In the genomic region with DNA sequence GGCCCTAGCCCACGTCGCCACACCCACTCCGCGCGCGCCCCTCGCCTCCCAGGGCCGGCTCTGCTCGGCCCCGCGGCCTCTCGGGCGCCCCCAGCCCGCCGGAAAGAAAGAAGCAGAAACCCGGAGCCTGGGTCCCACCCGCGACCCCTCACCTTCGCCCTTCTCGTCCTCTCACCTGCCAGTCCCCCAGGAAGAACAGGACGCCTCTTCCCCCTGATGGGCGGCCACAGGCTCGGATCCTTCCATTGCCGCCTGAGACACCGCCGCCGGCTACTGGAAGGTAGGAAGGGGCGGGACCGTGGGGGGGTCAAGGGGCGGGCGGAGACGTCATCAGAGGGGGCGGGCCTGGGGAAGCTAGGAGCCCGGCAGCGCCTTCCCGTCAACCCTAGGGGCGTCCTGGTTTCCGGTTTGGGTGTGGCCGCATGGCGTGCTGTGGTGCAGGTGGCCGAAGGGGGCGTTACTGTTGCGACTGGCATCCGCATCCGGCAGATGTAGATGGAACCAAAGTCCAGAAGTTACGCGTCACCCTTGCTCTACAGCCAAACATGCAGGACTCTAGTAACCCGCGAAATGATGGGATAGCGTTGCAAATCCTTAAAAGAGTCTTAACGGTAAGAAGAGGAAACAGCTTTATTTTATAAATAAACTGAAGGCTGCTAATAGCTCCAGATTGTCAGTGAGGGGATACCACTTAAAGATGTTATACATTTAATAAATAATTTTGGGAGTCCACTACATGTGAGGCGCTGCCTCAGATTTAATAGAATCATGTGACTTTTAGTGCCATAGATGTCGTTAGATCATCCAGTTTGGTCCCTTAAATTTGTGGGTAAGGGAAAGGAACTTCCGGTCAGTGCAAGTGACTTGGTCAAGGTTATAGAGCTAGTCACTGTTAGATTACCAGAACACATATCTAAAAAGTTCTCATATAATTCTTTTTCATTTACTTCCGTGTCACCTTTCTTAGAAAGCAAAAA, we compare ENCODE assay signal across 8 cellular contexts. TPM values are rescaled to one million over a fixed set of nuclear protein-coding genes. Genes with fewer than 3 reads are reported as not detected.
DNase-seq lines count a peak whose midpoint lies in the region; ATAC-seq and TF ChIP-seq lines count a peak whose summit lies in the region.

A gene (minus strand): TSS at position 282 of the 977 bp plus-strand sequence. CDS start 36 bp downstream, at position 246.

- H3K4me1 ChIP-seq in HAP-1 = peaks cover 8% of the 10 kb centered on the region; the same call in 1 of the 2 replicates

- DNase-seq in GDM1 (lab: John Stamatoyannopoulos, UW) (peak; percentile 93), HAP-1 (ENCODE audit: low spot score in 2 of 2) (peak; percentile 93 to 98), MG63 (peak; percentile 95), SHP77 treated with DMSO at 0.1 percent for 48 hours (lab: John Stamatoyannopoulos, UW) (peak; percentile 84), fibroblast of the conjunctiva (ENCODE audit: low read depth) (peak; percentile 91), nephron progenitor cell (peak; percentile 95)
- peak; percentile 98 for DNase-seq in activated effector memory CD4-positive, alpha-beta T cell treated with anti-CD3 and anti-CD28 coated beads, Interleukin-2, amount 50 U/mL, for 16 hours
- DNase-seq in stimulated activated naive CD8-positive, alpha-beta T cell treated with anti-CD3 and anti-CD28 coated beads, Interleukin-15, amount 100 ng/mL, for 72 hours = peak; percentile 90 to 95

- H3K27me3 ChIP-seq in HAP-1 (ENCODE audit: low read depth) (no peaks in the 10 kb centered on the region), MG63 (no peaks in the 10 kb centered on the region)

- peaks cover 44% of the 10 kb centered on the region for H3K36me3 Mint-ChIP-seq in nephron progenitor cell (ENCODE audit: low read depth)

- H3K27me3 Mint-ChIP-seq in nephron progenitor cell (ENCODE audit: low read depth, poor library complexity) = no peaks in the 10 kb centered on the region
- no peaks in the 10 kb centered on the region for H3K27me3 Mint-ChIP-seq in stimulated activated naive CD8-positive, alpha-beta T cell treated with anti-CD3 and anti-CD28 coated beads, Interleukin-15, amount 100 ng/mL, for 72 hours

- peak; percentile 99 for ATAC-seq in stimulated activated naive CD8-positive, alpha-beta T cell treated with anti-CD3 and anti-CD28 coated beads, Interleukin-15, amount 100 ng/mL, for 72 hours

- H3K4me3 ChIP-seq in HAP-1 (peak within 1 kb of the TSS; percentile 82), MG63 (peak within 1 kb of the TSS; percentile 82)

- peak; percentile 30 for TF ChIP-seq CTCF in nephron progenitor cell (IDR thresholded peaks at IDR 0.05)

- H3K36me3 ChIP-seq in HAP-1 (replicated peaks) = no peaks in the 10 kb centered on the region; the same call in 1 of the 2 replicates
- H3K36me3 ChIP-seq in MG63 = no peaks in the 10 kb centered on the region

- H3K4me1 Mint-ChIP-seq in nephron progenitor cell = peaks cover 33% of the 10 kb centered on the region
- H3K4me1 Mint-ChIP-seq in stimulated activated naive CD8-positive, alpha-beta T cell treated with anti-CD3 and anti-CD28 coated beads, Interleukin-15, amount 100 ng/mL, for 72 hours = peaks cover 55% of the 10 kb centered on the region

- in situ Hi-C loops in HAP-1 (cut with MboI; ENCODE audit: low sequenced_read_pairs) = no loop called here

- H3K27ac Mint-ChIP-seq in nephron progenitor cell = peak within 1 kb of the TSS; percentile 94
- peak within 1 kb of the TSS; percentile 97 to 98 for H3K27ac Mint-ChIP-seq in stimulated activated naive CD8-positive, alpha-beta T cell treated with anti-CD3 and anti-CD28 coated beads, Interleukin-15, amount 100 ng/mL, for 72 hours

- peak within 1 kb of the TSS; percentile 96 for H3K4me3 Mint-ChIP-seq in nephron progenitor cell
- H3K4me3 Mint-ChIP-seq in stimulated activated naive CD8-positive, alpha-beta T cell treated with anti-CD3 and anti-CD28 coated beads, Interleukin-15, amount 100 ng/mL, for 72 hours = peak within 1 kb of the TSS; percentile 88 to 98

- peaks cover 20% of the 10 kb centered on the region for H3K9me3 Mint-ChIP-seq in nephron progenitor cell
- H3K9me3 Mint-ChIP-seq in stimulated activated naive CD8-positive, alpha-beta T cell treated with anti-CD3 and anti-CD28 coated beads, Interleukin-15, amount 100 ng/mL, for 72 hours = peaks cover 5 to 7% of the 10 kb centered on the region in 2 donors

- H3K9me3 ChIP-seq in HAP-1 = no peaks in the 10 kb centered on the region
- no peaks in the 10 kb centered on the region for H3K9me3 ChIP-seq in MG63

RNA-seq across cellular contexts. Expression of the gene that starts here (rescaled TPM):
- total RNA-seq in MG63 (2014; rRNA removed; shearing (Covaris generic); ENCODE audit: low replicate concordance) = 55.2 and 100 TPM in 2 replicates

Comparison
In these comparisons a context has a peak if more than half of its experiments do, and no peak if none do; other contexts are left out.
1. Peak in every context shown above with its lines: DNase-seq, ATAC-seq and H3K4me3 ChIP-seq.